1 cellular context compared by ENCODE assay signal in the genomic region with DNA sequence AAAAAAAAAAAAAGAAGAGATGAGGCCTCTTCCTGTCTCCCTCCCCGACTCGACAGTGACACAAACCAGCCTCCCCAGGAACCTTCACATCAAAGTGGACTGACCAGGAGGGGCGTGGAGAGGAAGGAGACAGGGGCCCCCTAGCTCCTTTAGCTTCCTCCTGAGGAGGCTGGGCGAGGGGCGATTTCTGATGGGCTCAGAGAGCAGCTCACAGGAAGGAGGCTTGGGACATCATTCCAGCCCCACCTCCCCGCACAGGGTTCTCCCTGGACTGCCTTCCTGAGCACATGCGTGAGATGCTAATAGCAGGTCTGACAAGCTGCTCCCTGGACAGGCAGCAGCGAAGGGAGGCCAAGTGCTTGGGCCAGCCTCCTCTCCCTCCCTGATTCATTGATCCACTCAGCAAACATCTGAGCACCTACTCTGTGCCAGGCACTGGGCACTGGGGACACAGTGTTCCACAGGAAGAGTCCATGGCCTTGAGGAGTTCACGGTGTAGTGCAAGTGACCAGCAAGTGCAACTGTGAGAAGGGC.
TF ChIP-seq lines count a peak whose summit lies in the region.

No MANE protein-coding gene starts in this region.

TF ChIP-seq in IMR-90, 13 proteins besides CTCF, POLR2A, EP300 and RAD21:
- TF ChIP-seq SMC3 (IDR thresholded peaks at IDR 0.05; ENCODE audit: low read depth, low read length) (no peak), RCOR1 (IDR thresholded peaks at IDR 0.05; ENCODE audit: insufficient replicate concordance, low read length) (no peak), MAZ (IDR thresholded peaks at IDR 0.05; ENCODE audit: borderline replicate concordance, low read depth, low read length) (no peak), CHD1 (IDR thresholded peaks at IDR 0.05; ENCODE audit: low read depth, low read length) (no peak), MXI1 (IDR thresholded peaks at IDR 0.05; ENCODE audit: borderline replicate concordance, low read depth, low read length) (no peak), ELK1 (IDR thresholded peaks at IDR 0.05; ENCODE audit: borderline replicate concordance, low read depth, low read length) (no peak), BHLHE40 (IDR thresholded peaks at IDR 0.05; ENCODE audit: low read depth, low read length) (no peak), FOS (IDR thresholded peaks at IDR 0.05; ENCODE audit: low read depth, low read length) (no peak), MAFK (IDR thresholded peaks at IDR 0.05; ENCODE audit: low read depth, low read length) (no peak), NFE2L2 (IDR thresholded peaks at IDR 0.05; ENCODE audit: low read depth, low read length) (no peak), CEBPB (IDR thresholded peaks at IDR 0.05; ENCODE audit: low read depth, low read length) (no peak)
- TF ChIP-seq, protein P1, sequence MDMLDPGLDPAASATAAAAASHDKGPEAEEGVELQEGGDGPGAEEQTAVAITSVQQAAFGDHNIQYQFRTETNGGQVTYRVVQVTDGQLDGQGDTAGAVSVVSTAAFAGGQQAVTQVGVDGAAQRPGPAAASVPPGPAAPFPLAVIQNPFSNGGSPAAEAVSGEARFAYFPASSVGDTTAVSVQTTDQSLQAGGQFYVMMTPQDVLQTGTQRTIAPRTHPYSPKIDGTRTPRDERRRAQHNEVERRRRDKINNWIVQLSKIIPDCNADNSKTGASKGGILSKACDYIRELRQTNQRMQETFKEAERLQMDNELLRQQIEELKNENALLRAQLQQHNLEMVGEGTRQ (IDR thresholded peaks at IDR 0.05; ENCODE audit: low read depth, low read length) = no peak
